Comparison of ENCODE assay signal across 9 cellular contexts in the genomic region with DNA sequence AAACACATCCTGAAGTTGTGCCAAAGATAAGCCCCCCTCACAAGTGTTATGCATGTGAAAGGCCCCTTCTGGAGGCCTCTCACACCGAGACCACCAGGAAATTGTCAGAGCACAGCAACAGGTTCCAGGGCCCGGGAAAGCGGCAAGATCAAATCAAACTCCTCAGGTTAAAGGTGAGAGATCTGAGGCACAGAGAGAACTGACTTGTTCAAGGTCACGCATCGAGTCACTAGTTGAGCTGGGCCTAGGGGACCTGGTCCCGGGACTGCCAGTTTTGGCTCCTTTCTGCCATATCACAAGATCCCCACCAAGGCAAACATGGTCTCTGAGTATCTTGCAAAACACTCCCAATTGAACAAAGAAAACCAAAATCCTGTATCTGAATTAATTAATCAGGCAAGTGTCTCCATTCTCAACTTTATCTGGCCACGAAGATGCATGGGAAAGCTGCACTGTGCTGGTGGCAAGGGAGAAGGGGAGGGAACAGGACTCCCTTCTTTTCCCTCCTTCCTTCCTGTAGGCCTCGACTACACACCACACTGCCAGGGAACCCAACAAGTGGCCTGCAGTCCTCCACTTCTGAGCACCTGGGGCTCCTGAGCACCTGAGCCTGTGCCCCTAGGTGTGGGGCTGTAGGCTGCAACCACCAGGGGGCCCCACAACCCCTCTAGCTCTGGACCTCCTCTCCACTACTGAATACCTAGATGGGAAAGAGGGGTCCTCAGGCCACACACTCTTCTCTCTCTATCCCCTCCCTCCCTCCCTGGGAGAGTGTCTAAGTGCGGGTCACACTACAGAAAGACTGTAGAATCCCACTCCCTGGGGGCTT. TPM values are rescaled to one million over a fixed set of nuclear protein-coding genes. Genes with fewer than 3 reads are reported as not detected.
DNase-seq lines count a peak whose midpoint lies in the region; ATAC-seq and TF ChIP-seq lines count a peak whose summit lies in the region.
"Had no signal": no experiment of that assay in that cellular context is flagged by ENCODE, and none has a peak within 500 bp of the region (broad histone marks: within the 10 kb centered on the region; RNA-seq: fewer than 3 reads in every experiment).

No MANE protein-coding gene starts in this region.

- in situ Hi-C loops in Panc1 (cut with HindIII; ENCODE audit: low pct_unique_long_range_greater_than_20kb, low sequenced_read_pairs), result no loop called here

- intact Hi-C loops in Panc1 (cut with micrococcal nuclease; ENCODE audit: unreplicated experiment), result loop anchor here (5.0 kb wide), 1 partner anchor 94 kb away; no protein-coding TSS in a partner anchor
- intact Hi-C loops in heart left ventricle (cut with DNase I), result loop anchor here (2.0 to 10.0 kb wide), 5 partner anchors 34 to 94 kb away; no protein-coding TSS in a partner anchor

- H3K36me3 ChIP-seq in Panc1 (ENCODE audit: control insufficient read depth, insufficient read depth, low read length) (peaks cover 32% of the 10 kb centered on the region), heart left ventricle (peaks cover 0 to 91% (median 86%) of the 10 kb centered on the region in 9 donors)

- POLR2A ChIA-PET in Panc1 (lab: Charles Lee), result no interaction called here

- CTCF ChIA-PET in Panc1 (lab: Charles Lee), result interaction anchor here (0.6 to 1.8 kb wide), 4 partner anchors 16 to 567 kb away, joined by 3 to 8 read pairs (median 5); no protein-coding TSS in a partner anchor

- H3K4me1 ChIP-seq in Panc1 (ENCODE audit: control insufficient read depth, insufficient read depth, low read length), result peaks cover 7% of the 10 kb centered on the region
- peaks cover 0 to 49% (median 23%) of the 10 kb centered on the region in 12 donors for H3K4me1 ChIP-seq in heart left ventricle
- H3K4me1 ChIP-seq: SJSA1 had no signal

- no peaks in the 10 kb centered on the region for H3K9me3 ChIP-seq in Panc1 (ENCODE audit: control insufficient read depth, insufficient read depth, low read depth, low read length)
- no peaks in the 10 kb centered on the region for H3K9me3 ChIP-seq in heart left ventricle
- H3K9me3 ChIP-seq: SJSA1 had no signal

- H3K27ac ChIP-seq in Panc1 (ENCODE audit: low read length) (no peak overlapping the region), heart left ventricle (peak overlapping the region in 4 of 12 donors; percentile 28 to 87 (median 68))
- H3K27ac ChIP-seq: SJSA1 had no signal

- H3K4me3 ChIP-seq in Panc1 (ENCODE audit: low read depth in 2 of 2, low read length in 2 of 2) (no peak overlapping the region), heart left ventricle (no peak overlapping the region)
- H3K4me3 ChIP-seq: SJSA1 had no signal

- no peaks in the 10 kb centered on the region for H3K27me3 ChIP-seq in Panc1 (ENCODE audit: control insufficient read depth, insufficient read depth, low read length)
- H3K27me3 ChIP-seq in heart left ventricle, result no peaks in the 10 kb centered on the region
- H3K27me3 ChIP-seq: SJSA1 had no signal

- 82 to 86% (median 83%) methylated on average over 9 of the region's 9 CpGs for WGBS in heart left ventricle, 4 donors

- BruUV-seq in Panc1 (replicated peaks; lab: Mats Ljungman, UMichigan), result no TSS peak

- no peak for TF ChIP-seq POLR2A in heart left ventricle (IDR thresholded peaks at IDR 0.05)

- ATAC-seq in Panc1 (peak; percentile 78), heart left ventricle (peak in 3 of 4 donors; percentile 38 to 58 (median 41)), GM19455 (IDR thresholded peaks at IDR 0.05; ENCODE audit: unreplicated experiment) (no peak), GM18870 (IDR thresholded peaks at IDR 0.05; ENCODE audit: unreplicated experiment) (no peak), GM21381 (IDR thresholded peaks at IDR 0.05; ENCODE audit: unreplicated experiment) (no peak)

- TF ChIP-seq CTCF in GM10266 (IDR thresholded peaks at IDR 0.05; ENCODE audit: control insufficient read depth, insufficient read depth, low read depth, missing control alignments) (peak; percentile 68), Panc1 (IDR thresholded peaks at IDR 0.05) (peak; percentile 80; the same call in 1 of the 2 replicates), heart left ventricle (IDR thresholded peaks at IDR 0.05) (peak; percentile 50 to 69 (median 62))

- DNase-seq in GM10266 (ENCODE audit: extremely low spot score) (peak; percentile 43), Panc1 (ENCODE audit: low read depth, low spot score) (peak; percentile 8), heart left ventricle (peak in 2 of 5 donors; percentile 45 to 68)
- peak; percentile 54 for DNase-seq in activated gamma-delta T cell treated with anti-CD3 and anti-CD28 coated beads, Interleukin-2, amount 50 U/mL, for 16 hours (ENCODE audit: low read depth)
- DNase-seq in stimulated activated CD4-positive, alpha-beta T cell treated with anti-CD3 and anti-CD28 coated beads, Interleukin-2, amount 100 ng/mL, for 24 hours, result peak; percentile 63 to 68

RNA-seq across cellular contexts. Expression of gene ANP32A, which starts 37.3 kb away (rescaled TPM):
- total RNA-seq in Panc1 (2021; ENCODE audit: unreplicated experiment) (226 TPM), heart left ventricle (100 to 1,000 TPM in 8 of 9 donors, 10 to 100 TPM in 1; 55.7 to 202 (median 142) TPM)
- 274 TPM for polyA plus RNA-seq in Panc1 (2012; ENCODE audit: insufficient read length)
- polyA plus RNA-seq in heart left ventricle, result 100 to 1,000 TPM; 134 to 195 TPM

Comparison
In these comparisons a context has a peak if more than half of its experiments do, and no peak if none do; other contexts are left out.
1. ATAC-seq: peak in Panc1 (single experiment) and heart left ventricle (3 of 4); none in GM19455 (single experiment), GM18870 (single experiment) and GM21381 (single experiment).
2. Peak in every context shown above with its lines, with median percentiles within 50 percentile points of each other: CTCF ChIP-seq.